Comparison of ENCODE assay signal across 8 cellular contexts in the genomic region with DNA sequence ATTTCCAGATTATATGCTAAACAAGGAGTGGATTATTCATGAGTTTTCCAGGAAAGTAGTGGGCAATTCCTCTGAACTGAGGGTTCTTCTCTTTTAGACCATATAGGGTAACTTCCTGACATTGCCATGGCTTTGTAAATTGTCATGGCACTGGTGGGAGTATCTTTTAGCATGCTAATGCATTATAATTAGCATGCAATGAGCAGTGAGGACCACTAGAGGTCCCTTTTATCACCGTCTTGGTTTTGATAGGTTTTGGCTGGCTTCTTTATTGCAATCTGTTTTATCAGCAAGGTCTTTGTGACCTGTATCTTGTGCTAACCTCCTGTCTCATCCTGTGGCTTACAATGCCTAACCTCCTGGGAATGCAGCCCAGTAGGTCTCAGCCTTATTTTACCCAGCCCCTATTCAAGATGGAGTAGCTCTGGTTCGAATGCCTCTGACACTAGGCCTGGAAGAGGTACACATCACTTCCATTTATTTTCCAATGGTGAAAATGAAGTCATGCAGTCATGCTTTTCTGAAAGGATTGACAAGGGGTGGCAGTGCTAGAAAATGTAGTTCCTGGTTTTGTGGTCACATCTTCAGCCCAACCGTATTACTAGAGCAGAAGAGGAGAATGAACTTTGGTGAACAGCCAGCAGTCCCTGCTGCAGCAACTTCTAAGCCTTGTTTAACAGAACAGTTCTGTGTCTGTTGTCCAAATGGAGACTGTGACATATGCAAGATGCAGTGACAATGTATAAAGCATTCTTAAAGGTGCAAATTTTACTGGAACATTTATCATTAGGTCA. TPM values are rescaled to one million over a fixed set of nuclear protein-coding genes. Genes with fewer than 3 reads are reported as not detected.
A peak's percentile ranks its signal among the peaks of the same experiment; 100 is the strongest.
DNase-seq lines count a peak whose midpoint lies in the region; ATAC-seq and TF ChIP-seq lines count a peak whose summit lies in the region.

No MANE protein-coding gene starts in this region.

- H3K4me1 ChIP-seq in HAP-1: peaks cover 9% of the 10 kb centered on the region

- no peaks in the 10 kb centered on the region for H3K9me3 Mint-ChIP-seq in CD4-positive, alpha-beta T cell
- H3K9me3 Mint-ChIP-seq in T-cell (no peaks in the 10 kb centered on the region), immature natural killer cell (no peaks in the 10 kb centered on the region)

- H3K36me3 ChIP-seq in HAP-1 (replicated peaks): no peaks in the 10 kb centered on the region

- H3K4me3 ChIP-seq in HAP-1: no peak overlapping the region

- in situ Hi-C loops in HAP-1 (cut with MboI; ENCODE audit: low sequenced_read_pairs): no loop called here

- H3K9me3 ChIP-seq in CD4-positive, alpha-beta T cell (ENCODE audit: control insufficient read depth, low read length): no peaks in the 10 kb centered on the region
- no peaks in the 10 kb centered on the region for H3K9me3 ChIP-seq in HAP-1

- H3K36me3 Mint-ChIP-seq in CD4-positive, alpha-beta T cell (ENCODE audit: low read depth): no peaks in the 10 kb centered on the region
- H3K36me3 Mint-ChIP-seq in T-cell: peaks cover 11% of the 10 kb centered on the region
- H3K36me3 Mint-ChIP-seq in immature natural killer cell: peaks cover 0 to 4% (median 1%) of the 10 kb centered on the region in 3 donors

- H3K27me3 Mint-ChIP-seq in CD4-positive, alpha-beta T cell: no peaks in the 10 kb centered on the region
- no peaks in the 10 kb centered on the region for H3K27me3 Mint-ChIP-seq in T-cell
- peaks cover 0 to 2% (median 0%) of the 10 kb centered on the region in 3 donors for H3K27me3 Mint-ChIP-seq in immature natural killer cell (ENCODE audit: low read depth in 3 of 3)

- CTCF ChIA-PET in CD4-positive, alpha-beta T cell (lab: Charles Lee): no interaction called here
- CTCF ChIA-PET in T-cell (lab: Charles Lee): interaction anchor here (0.6 to 1.6 kb wide), 4 partner anchors 12 to 38 kb away, joined by 3 to 10 read pairs (median 4); no protein-coding TSS in a partner anchor

- H3K4me1 Mint-ChIP-seq in CD4-positive, alpha-beta T cell (ENCODE audit: low read depth): peaks cover 14% of the 10 kb centered on the region
- H3K4me1 Mint-ChIP-seq in T-cell: peaks cover 6 to 19% (median 17%) of the 10 kb centered on the region in 3 donors
- peaks cover 24 to 32% of the 10 kb centered on the region in 2 donors for H3K4me1 Mint-ChIP-seq in immature natural killer cell

- TF ChIP-seq CTCF in CD4-positive, alpha-beta T cell (IDR thresholded peaks at IDR 0.05): peak; percentile 29

- no peaks in the 10 kb centered on the region for H3K27me3 ChIP-seq in CD4-positive, alpha-beta T cell (ENCODE audit: control insufficient read depth, insufficient read depth, low read length)
- H3K27me3 ChIP-seq in HAP-1 (ENCODE audit: low read depth): peaks cover 6% of the 10 kb centered on the region

- H3K4me3 Mint-ChIP-seq in CD4-positive, alpha-beta T cell: no peak overlapping the region
- H3K4me3 Mint-ChIP-seq in T-cell (no peak overlapping the region), immature natural killer cell (no peak overlapping the region)

- no peak overlapping the region for H3K27ac Mint-ChIP-seq in CD4-positive, alpha-beta T cell
- peak overlapping the region; percentile 85 to 86 for H3K27ac Mint-ChIP-seq in T-cell
- H3K27ac Mint-ChIP-seq in immature natural killer cell: peak overlapping the region; percentile 68 to 87 (median 82)

- intact Hi-C loops in CD4-positive, alpha-beta T cell (cut with DNase I, micrococcal nuclease): loop anchor here (2.0 to 5.0 kb wide), 2 partner anchors 26 to 37 kb away; a partner anchor contains a TSS

- no peak for DNase-seq in CD4-positive, alpha-beta T cell
- DNase-seq in HAP-1 (ENCODE audit: low spot score in 2 of 2): peak; percentile 22 to 28
- DNase-seq in T-cell: peak in 11 of 34 experiments; percentile 1 to 18 (median 10)
- DNase-seq in immature natural killer cell: peak; percentile 47 to 59 (median 55)
- DNase-seq in NCI-H345 treated with DMSO at 0.1 percent for 48 hours (lab: John Stamatoyannopoulos, UW; ENCODE audit: unreplicated experiment): no peak
- no peak for DNase-seq in stimulated activated CD8-positive, alpha-beta memory T cell treated with anti-CD3 and anti-CD28 coated beads, Interleukin-4, amount 100 ng/mL, for 48 hours
- DNase-seq in NCI-H510A (lab: John Stamatoyannopoulos, UW): no peak

- ATAC-seq in CD4-positive, alpha-beta T cell (ENCODE audit: poor library complexity): peak; percentile 61
- peak in 3 of 4 experiments; percentile 40 to 53 (median 47) for ATAC-seq in T-cell (replicated peaks in 1 of 4)
- ATAC-seq in GM19463 (IDR thresholded peaks at IDR 0.05; ENCODE audit: unreplicated experiment): no peak

- POLR2A ChIA-PET in CD4-positive, alpha-beta T cell (lab: Charles Lee): interaction anchor here (1.1 kb wide), 1 partner anchor 24 kb away, joined by 3 read pairs; no protein-coding TSS in a partner anchor
- POLR2A ChIA-PET in T-cell (lab: Charles Lee): interaction anchor here in 1 of 2 donors (0.5 kb wide), 1 partner anchor 9 kb away, joined by 4 read pairs; no protein-coding TSS in a partner anchor

- no peak overlapping the region for H3K27ac ChIP-seq in CD4-positive, alpha-beta T cell (ENCODE audit: low read depth, low read length)

RNA-seq across cellular contexts. Expression of a gene that starts 26.6 kb away (rescaled TPM):
- total RNA-seq in CD4-positive, alpha-beta T cell: 10 to 100 TPM; 79.4 to 79.5 TPM
- total RNA-seq in T-cell: 100 to 1,000 TPM; 150 to 318 (median 255) TPM
- polyA plus RNA-seq in immature natural killer cell: 100 to 1,000 TPM; 102 to 132 (median 117) TPM

Comparison
In these comparisons a context has a peak if more than half of its experiments do, and no peak if none do; other contexts are left out.
1. DNase-seq: peak in HAP-1 (2 of 2) and immature natural killer cell (3 of 3); none in CD4-positive, alpha-beta T cell (0 of 10), NCI-H345 treated with DMSO at 0.1 percent for 48 hours (single experiment), stimulated activated CD8-positive, alpha-beta memory T cell treated with anti-CD3 and anti-CD28 coated beads, Interleukin-4, amount 100 ng/mL, for 48 hours (single experiment) and NCI-H510A (single experiment).